12 cellular contexts compared by ENCODE assay signal in the genomic region with DNA sequence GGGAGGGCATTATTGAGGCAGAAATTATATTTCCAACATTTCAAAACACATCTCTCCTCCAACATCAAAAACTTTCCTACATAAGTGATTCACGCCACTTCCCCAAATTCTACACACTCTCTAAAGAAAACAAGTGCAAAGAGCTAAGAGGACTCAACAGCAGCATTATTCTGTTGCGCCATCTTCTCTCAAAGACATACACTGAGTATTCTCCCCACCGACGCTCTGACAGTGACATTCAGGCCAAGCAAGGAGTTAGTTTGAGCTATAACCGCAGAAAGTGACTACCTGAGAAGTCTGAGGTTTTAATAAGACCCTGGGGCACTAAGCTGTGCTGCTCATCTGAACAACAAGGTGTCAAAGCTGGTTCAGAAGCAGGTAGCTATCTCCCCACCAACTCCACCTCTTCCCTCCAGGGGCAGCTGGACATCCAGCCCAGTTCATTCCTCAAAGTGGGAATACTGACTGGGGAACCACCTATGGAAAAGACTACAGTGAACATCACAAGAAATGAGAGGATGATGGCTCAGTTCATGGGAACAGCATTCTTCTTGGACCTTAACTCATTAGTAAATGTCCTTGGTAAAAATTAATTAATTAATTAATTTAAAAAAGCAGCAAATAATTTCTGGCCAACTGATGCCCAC.
A peak's percentile ranks its signal among the peaks of the same experiment; 100 is the strongest.
DNase-seq lines count a peak whose midpoint lies in the region; ATAC-seq and TF ChIP-seq lines count a peak whose summit lies in the region.
"Had no signal": no experiment of that assay in that cellular context is flagged by ENCODE, and none has a peak within 500 bp of the region (broad histone marks: within the 10 kb centered on the region; RNA-seq: fewer than 3 reads in every experiment).

No MANE protein-coding gene starts in this region.

- ATAC-seq in GM18873 (IDR thresholded peaks at IDR 0.05; ENCODE audit: low FRiP score, unreplicated experiment) (peak; percentile 52), GM21825 (IDR thresholded peaks at IDR 0.05; ENCODE audit: unreplicated experiment) (peak; percentile 43), HG03520 (IDR thresholded peaks at IDR 0.05; ENCODE audit: unreplicated experiment) (peak; percentile 60), mucosa of descending colon (peak; percentile 26)

- DNase-seq in mucosa of descending colon (no peak), NCI-H2107 (lab: John Stamatoyannopoulos, UW) (no peak), putamen (ENCODE audit: low spot score) (no peak)
- DNase-seq in activated CD8-positive, alpha-beta memory T cell treated with anti-CD3 and anti-CD28 coated beads for 24 hours, result no peak
- no peak for DNase-seq in stimulated activated naive CD4-positive, alpha-beta T cell (lab: John Stamatoyannopoulos, UW)
- DNase-seq: DND-41, NCI-H2081 treated with DMSO at 0.1 percent for 48 hours, posterior cingulate gyrus, T-helper 17 cell had no signal

- no peaks in the 10 kb centered on the region for H3K9me3 ChIP-seq in mucosa of descending colon

- intact Hi-C loops in mucosa of descending colon (cut with DNase I, micrococcal nuclease), result no loop called here

- H3K36me3 ChIP-seq in mucosa of descending colon (ENCODE audit: low read depth), result no peaks in the 10 kb centered on the region

- H3K4me1 ChIP-seq in mucosa of descending colon (ENCODE audit: low read depth), result no peaks in the 10 kb centered on the region

- H3K4me3 ChIP-seq in mucosa of descending colon, result no peak overlapping the region

- no peak for TF ChIP-seq CTCF in mucosa of descending colon (IDR thresholded peaks at IDR 0.05)
